ENCODE assay signal across 24 cellular contexts in the genomic region with DNA sequence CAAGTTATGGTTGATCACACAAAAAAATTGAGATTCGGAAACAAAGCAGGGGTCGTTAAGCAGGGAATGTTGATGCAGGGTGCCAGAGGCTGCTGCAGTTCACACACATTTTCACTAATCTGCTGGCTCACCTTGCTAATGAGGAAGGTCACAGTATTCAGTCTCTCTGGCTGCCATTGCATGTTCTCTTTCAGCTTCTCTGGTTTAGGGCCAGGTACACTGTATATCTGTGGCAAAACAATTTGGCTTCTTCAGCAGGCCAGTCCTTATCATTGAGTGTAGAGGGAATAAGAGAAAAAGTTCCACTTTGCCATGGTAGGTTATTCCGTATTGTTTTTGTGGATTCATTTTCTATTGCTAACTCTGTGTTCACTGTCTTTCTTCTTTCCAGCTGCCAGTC.
"Had no signal": no experiment of that assay in that cellular context is flagged by ENCODE, and none has a peak within 500 bp of the region (broad histone marks: within the 10 kb centered on the region; RNA-seq: fewer than 3 reads in every experiment).

No MANE protein-coding gene starts in this region.

- H3K9me3 ChIP-seq: esophagus squamous epithelium, lower lobe of right lung, pancreas, prostate gland, spleen, tibial artery, upper lobe of left lung, uterus had no signal

- H3K27me3 ChIP-seq: esophagus squamous epithelium, neural progenitor cell, pancreas, spleen, tibial artery, upper lobe of left lung, uterus had no signal

- ATAC-seq: effector memory CD8-positive, alpha-beta T cell; left lobe of liver; lower lobe of right lung; natural killer cell treated with Interleukin-12 subunit alpha and Interleukin-12 subunit beta and Interleukin-15 and Interleukin-18, amount 100 ng/mL, for 72 hours; pancreas; sciatic nerve; stimulated activated memory B cell treated with anti-CD40 and anti-IgM and Interleukin-4, amounts not matched to agents 10 μg/mL and 1 μg/mL and 100 μg/mL, for 72 hours had no signal

- DNase-seq: effector memory CD8-positive, alpha-beta T cell; esophagus squamous epithelium; foreskin fibroblast; head of caudate nucleus; hypothalamus; kidney glomerular epithelial cell; lower lobe of right lung; midbrain; nucleus accumbens; pancreas; spleen; stimulated activated CD4-positive, alpha-beta T cell treated with anti-CD3 and anti-CD28 coated beads, Interleukin-15, amount 100 ng/mL, for 24 hours; stimulated activated CD4-positive, alpha-beta T cell treated with anti-CD3 and anti-CD28 coated beads, Interleukin-1b, Interleukin-23, amount 100 ng/mL, for 48 hours; stimulated activated CD4-positive, alpha-beta T cell treated with anti-CD3 and anti-CD28 coated beads, Interleukin-4, amount 100 ng/mL, for 24 hours; tibial artery; upper lobe of left lung; uterus had no signal

- H3K4me3 ChIP-seq: esophagus squamous epithelium, lower lobe of right lung, neural progenitor cell, pancreas, prostate gland, spleen, tibial artery, upper lobe of left lung, uterus had no signal

- H3K27ac ChIP-seq: epithelial cell of prostate, esophagus squamous epithelium, lower lobe of right lung, neural progenitor cell, pancreas, prostate gland, spleen, tibial artery, upper lobe of left lung, uterus had no signal

- H2AFZ ChIP-seq: neural progenitor cell had no signal

- H3K4me1 ChIP-seq: esophagus squamous epithelium, lower lobe of right lung, neural progenitor cell, pancreas, prostate gland, spleen, upper lobe of left lung, uterus had no signal

- H3K36me3 ChIP-seq: esophagus squamous epithelium, lower lobe of right lung, neural progenitor cell, pancreas, prostate gland, spleen, tibial artery, upper lobe of left lung, uterus had no signal

- H3K4me2 ChIP-seq: neural progenitor cell had no signal
